Comparison of ENCODE assay signal across 27 cellular contexts in genomic region chr19:50490991-50491472, GRCh38. TPM values are rescaled to one million over a fixed set of nuclear protein-coding genes. Genes with fewer than 3 reads are reported as not detected.
DNase-seq lines count a peak whose midpoint lies in the region; ATAC-seq and TF ChIP-seq lines count a peak whose summit lies in the region.
"Had no signal": no experiment of that assay in that cellular context is flagged by ENCODE, and none has a peak within 500 bp of the region (broad histone marks: within the 10 kb centered on the region; RNA-seq: fewer than 3 reads in every experiment).

No MANE protein-coding gene starts in this region.

- H3K27ac Mint-ChIP-seq in endothelial cell (ENCODE audit: unreplicated experiment) (peak overlapping the region; percentile 89), neural crest cell (ENCODE audit: unreplicated experiment) (no peak overlapping the region)
- H3K27ac Mint-ChIP-seq: activated naive CD4-positive, alpha-beta T cell treated with anti-CD3 and anti-CD28 coated beads, Interleukin-2, amount 10 ng/mL, durations not matched to agents 7 days and 5 days; T-helper 1 cell treated with Interleukin-12 subunit alpha and Interleukin-12 subunit beta and Interleukin-4 antibody, amounts not matched to agents 30 μg/mL and 1 μg/mL, for 36 hours had no signal

- intact Hi-C loops in heart left ventricle (cut with DNase I) = no loop called here
- intact Hi-C loops in left cardiac atrium (cut with DNase I) = no loop called here
- intact Hi-C loops in aorta (cut with DNase I) = no loop called here

- POLR2A ChIA-PET in HEK293T (lab: Yijun Ruan, JAX) = no interaction called here

- H3K27ac ChIP-seq in heart left ventricle (no peak overlapping the region), aorta (ENCODE audit: low read depth in 1 of 2, low read length in 2 of 2) (no peak overlapping the region)
- H3K27ac ChIP-seq: ascending aorta, C4-2B, colonic mucosa, epithelial cell of prostate, ovary, vagina, WERI-Rb-1 had no signal

- H3K4me3 Mint-ChIP-seq in endothelial cell (ENCODE audit: unreplicated experiment) (peak overlapping the region; percentile 80), neural crest cell (peak overlapping the region; percentile 13)
- H3K4me3 Mint-ChIP-seq: activated naive CD4-positive, alpha-beta T cell treated with anti-CD3 and anti-CD28 coated beads, Interleukin-2, amount 10 ng/mL, durations not matched to agents 7 days and 5 days had no signal

- H3K4me1 Mint-ChIP-seq in endothelial cell (ENCODE audit: unreplicated experiment) (no peaks in the 10 kb centered on the region), neural crest cell (peaks cover 55% of the 10 kb centered on the region)

- no peak overlapping the region for H3K4me3 ChIP-seq in heart left ventricle
- no peak overlapping the region for H3K4me3 ChIP-seq in aorta (ENCODE audit: low read length in 2 of 2)
- H3K4me3 ChIP-seq: ascending aorta, colonic mucosa, ovary, vagina had no signal

- H3K27me3 ChIP-seq in heart left ventricle (peaks cover 0 to 4% (median 0%) of the 10 kb centered on the region in 9 donors), aorta (ENCODE audit: control insufficient read depth in 1 of 2, insufficient read depth in 2 of 2, low read length in 1 of 2) (no peaks in the 10 kb centered on the region)
- H3K27me3 ChIP-seq: ascending aorta, colonic mucosa, ovary, vagina had no signal

- ATAC-seq in heart left ventricle (no peak), left cardiac atrium (no peak), aorta (ENCODE audit: low FRiP score) (no peak)
- ATAC-seq: left lobe of liver had no signal

- no peak for TF ChIP-seq POLR2A in heart left ventricle (IDR thresholded peaks at IDR 0.05)

- WGBS in heart left ventricle, 4 donors = 19 to 29% (median 25%) methylated on average over 22 to 26 of the region's 26 CpGs
- WGBS in aorta, 2 donors = 18 to 30% methylated on average over 26 of the region's 26 CpGs

- DNase-seq in heart left ventricle (peak in 3 of 5 donors; percentile 24 to 46 (median 28)), left cardiac atrium (no peak), endothelial cell (ENCODE audit: low spot score) (no peak), neural crest cell (ENCODE audit: low read depth, low spot score) (no peak), aorta (peak; percentile 34 to 58), HEK293T (ENCODE audit: extremely low spot score) (no peak), DMS79 (lab: John Stamatoyannopoulos, UW) (no peak), ecto neural progenitor cell (ENCODE audit: low spot score) (no peak)
- DNase-seq: activated CD4-positive, alpha-beta T cell treated with anti-CD3 and anti-CD28 coated beads, Interleukin-2, amount 50 U/mL, for 48 hours; activated naive CD4-positive, alpha-beta T cell treated with anti-CD3 and anti-CD28 coated beads, Interleukin-2, amount 10 ng/mL, durations not matched to agents 7 days and 5 days; colonic mucosa; foreskin melanocyte; GF-D8; GOT3; NCI-H2107; NCI-H526; ovary; SHP77; stimulated activated CD4-positive, alpha-beta T cell treated with anti-CD3 and anti-CD28 coated beads, Interleukin-4, amount 100 ng/mL, for 1 hour; WERI-Rb-1 had no signal

- H3K27me3 Mint-ChIP-seq in endothelial cell (ENCODE audit: unreplicated experiment) = peaks cover 27% of the 10 kb centered on the region
- peaks cover 86% of the 10 kb centered on the region for H3K27me3 Mint-ChIP-seq in neural crest cell (ENCODE audit: low read depth)

- peaks cover 0 to 21% (median 0%) of the 10 kb centered on the region in 12 donors for H3K4me1 ChIP-seq in heart left ventricle
- H3K4me1 ChIP-seq in aorta (ENCODE audit: control insufficient read depth in 1 of 2, insufficient read depth in 2 of 2, low read length in 2 of 2) = no peaks in the 10 kb centered on the region
- H3K4me1 ChIP-seq: ascending aorta, colonic mucosa, vagina had no signal

- CTCF ChIA-PET in HEK293T (lab: Yijun Ruan, JAX) = no interaction called here

- no peak for TF ChIP-seq CTCF in heart left ventricle (IDR thresholded peaks at IDR 0.05)
- no peak for TF ChIP-seq CTCF in endothelial cell (IDR thresholded peaks at IDR 0.05; ENCODE audit: unreplicated experiment)
- no peak for TF ChIP-seq CTCF in neural crest cell (conservative IDR thresholded peaks at IDR 0.05)

- H3K36me3 Mint-ChIP-seq in endothelial cell (ENCODE audit: low read depth, unreplicated experiment) = peaks cover 38% of the 10 kb centered on the region
- peaks cover 9% of the 10 kb centered on the region for H3K36me3 Mint-ChIP-seq in neural crest cell (ENCODE audit: low read depth)

- H3K9me3 ChIP-seq in heart left ventricle (no peaks in the 10 kb centered on the region), aorta (ENCODE audit: control insufficient read depth, low read length) (no peaks in the 10 kb centered on the region)
- H3K9me3 ChIP-seq: ascending aorta, colonic mucosa, ovary, vagina had no signal

- peaks cover 0 to 9% (median 0%) of the 10 kb centered on the region in 9 donors for H3K36me3 ChIP-seq in heart left ventricle
- no peaks in the 10 kb centered on the region for H3K36me3 ChIP-seq in aorta (ENCODE audit: control insufficient read depth in 1 of 2, insufficient read depth in 2 of 2, low read length in 1 of 2)
- H3K36me3 ChIP-seq: ascending aorta, colonic mucosa, ovary, vagina had no signal

- H3K9me3 Mint-ChIP-seq in endothelial cell (ENCODE audit: unreplicated experiment) (peaks cover 54% of the 10 kb centered on the region), neural crest cell (peaks cover 6% of the 10 kb centered on the region)
- H3K9me3 Mint-ChIP-seq: T-helper 1 cell treated with Interleukin-12 subunit alpha and Interleukin-12 subunit beta and Interleukin-4 antibody, amounts not matched to agents 30 μg/mL and 1 μg/mL, for 36 hours had no signal

TF ChIP-seq in HEK293T, 16 proteins besides CTCF, POLR2A, EP300 and RAD21:
- TF ChIP-seq ELF4 (IDR thresholded peaks at IDR 0.05) = no peak
- TF ChIP-seq LEF1 (IDR thresholded peaks at IDR 0.05; ENCODE audit: borderline replicate concordance) = no peak
- TF ChIP-seq BHLHE40 (IDR thresholded peaks at IDR 0.05; ENCODE audit: borderline replicate concordance) = no peak
- TF ChIP-seq L3MBTL2 (conservative IDR thresholded peaks at IDR 0.05) = no peak
- no peak for TF ChIP-seq ZNF384 (IDR thresholded peaks at IDR 0.05)
- TF ChIP-seq NFRKB (IDR thresholded peaks at IDR 0.05) = no peak
- no peak for TF ChIP-seq FOXM1 (IDR thresholded peaks at IDR 0.05; ENCODE audit: borderline replicate concordance)
- TF ChIP-seq ARNT (IDR thresholded peaks at IDR 0.05) = no peak
- no peak for TF ChIP-seq PKNOX1 (IDR thresholded peaks at IDR 0.05)
- TF ChIP-seq SP1 (IDR thresholded peaks at IDR 0.05) = no peak
- TF ChIP-seq FOXA1 (IDR thresholded peaks at IDR 0.05) = no peak
- TF ChIP-seq TARDBP (IDR thresholded peaks at IDR 0.05) = no peak
- no peak for TF ChIP-seq HDGF (IDR thresholded peaks at IDR 0.05; ENCODE audit: borderline replicate concordance)
- TF ChIP-seq CTBP1 (IDR thresholded peaks at IDR 0.05; ENCODE audit: borderline replicate concordance) = no peak
- no peak for TF ChIP-seq SUZ12 (IDR thresholded peaks at IDR 0.05)
- TF ChIP-seq FOXK2 (IDR thresholded peaks at IDR 0.05) = no peak
TF ChIP-seq in HEK293T: peak in this region for 0.

RNA-seq across cellular contexts. Expression of gene GARIN5A, which starts 14.4 kb away (rescaled TPM):
- total RNA-seq in heart left ventricle (1 to 10 TPM in 6 of 9 donors, under 1 TPM in 3; 0.51 to 6.4 (median 1.6) TPM), left cardiac atrium (1 to 10 TPM; 1.4 to 1.5 TPM), endothelial cell (ENCODE audit: unreplicated experiment) (not detected), neural crest cell (1.1 and 1.3 TPM in 2 replicates), aorta (not detected)
- polyA plus RNA-seq in heart left ventricle (1 to 10 TPM; 1.1 to 3.0 TPM), aorta (not detected)
- total RNA-seq: ascending aorta, vagina had no signal

RNA-seq across cellular contexts. Expression of gene EMC10, which starts 14.7 kb away (rescaled TPM):
- total RNA-seq in heart left ventricle (100 to 1,000 TPM in 4 of 9 donors, 10 to 100 TPM in 5; 72.8 to 138 (median 91.1) TPM), left cardiac atrium (10 to 100 TPM; 82.3 to 96.9 TPM), endothelial cell (ENCODE audit: unreplicated experiment) (0.21 TPM), neural crest cell (125 and 129 TPM in 2 replicates), aorta (10 to 100 TPM; 79.6 to 86.5 TPM)
- polyA plus RNA-seq in heart left ventricle (100 to 1,000 TPM in 1 of 2 donors, 10 to 100 TPM in 1; 95.3 to 108 TPM), aorta (100 to 1,000 TPM in 1 of 2 donors, 10 to 100 TPM in 1; 65.2 to 111 TPM)

RNA-seq across cellular contexts. Expression of gene JOSD2, which starts 20.0 kb away (rescaled TPM):
- total RNA-seq in heart left ventricle (10 to 100 TPM; 18.7 to 43.8 (median 29.5) TPM), left cardiac atrium (10 to 100 TPM; 27.3 to 36.7 TPM), endothelial cell (ENCODE audit: unreplicated experiment) (0.46 TPM), neural crest cell (10.9 and 13.5 TPM in 2 replicates), aorta (10 to 100 TPM; 26.6 to 34.2 TPM)
- polyA plus RNA-seq in heart left ventricle (10 to 100 TPM; 47.7 to 49.7 TPM), aorta (10 to 100 TPM; 40.2 to 76.1 TPM)

RNA-seq across cellular contexts. Expression of gene ASPDH, which starts 22.7 kb away (rescaled TPM):
- total RNA-seq in heart left ventricle = not detected
- polyA plus RNA-seq in heart left ventricle = not detected
- total RNA-seq in left cardiac atrium = not detected
- not detected for total RNA-seq in endothelial cell (ENCODE audit: unreplicated experiment)
- 1.2 TPM in 1 of 2 replicates, not detected in the other for total RNA-seq in neural crest cell
- not detected for total RNA-seq in aorta
- 1 to 10 TPM in 1 of 2 donors, not detected in 1; 1.9 TPM for polyA plus RNA-seq in aorta
- total RNA-seq: ascending aorta, colonic mucosa, mucosa of gallbladder, ovary, vagina had no signal
- polyA plus RNA-seq: ovary had no signal

RNA-seq across cellular contexts. Expression of gene MYBPC2, which starts 58.3 kb away (rescaled TPM):
- total RNA-seq in heart left ventricle = under 1 TPM in 3 of 9 donors, not detected in 6; 0.09 to 0.35 (median 0.28) TPM
- polyA plus RNA-seq in heart left ventricle = not detected
- total RNA-seq in left cardiac atrium = not detected
- total RNA-seq in endothelial cell (ENCODE audit: unreplicated experiment) = 0.46 TPM
- total RNA-seq in neural crest cell = not detected in 2 replicates
- not detected for total RNA-seq in aorta
- under 1 TPM in 1 of 2 donors, not detected in 1; 0.03 TPM for polyA plus RNA-seq in aorta
- total RNA-seq: ascending aorta, colonic mucosa, left lobe of liver, mucosa of gallbladder, vagina had no signal

Comparison
In these comparisons a context has a peak if more than half of its experiments do, and no peak if none do; other contexts are left out.
1. DNase-seq: peak in heart left ventricle (3 of 5) and aorta (2 of 2); none in left cardiac atrium (single experiment), endothelial cell (single experiment), neural crest cell (single experiment), HEK293T (single experiment), DMS79 (single experiment) and ecto neural progenitor cell (single experiment).
2. RNA of gene EMC10, which starts 14.7 kb away (total RNA-seq): 125 to 129 TPM in neural crest cell, 82.3 to 96.9 TPM in left cardiac atrium, 72.8 to 138 TPM in heart left ventricle and 79.6 to 86.5 TPM in aorta; 0.21 TPM in endothelial cell (single experiment); every median in the first group is over 10 times any median in the second.